16 cellular contexts compared by ENCODE assay signal in the genomic region with DNA sequence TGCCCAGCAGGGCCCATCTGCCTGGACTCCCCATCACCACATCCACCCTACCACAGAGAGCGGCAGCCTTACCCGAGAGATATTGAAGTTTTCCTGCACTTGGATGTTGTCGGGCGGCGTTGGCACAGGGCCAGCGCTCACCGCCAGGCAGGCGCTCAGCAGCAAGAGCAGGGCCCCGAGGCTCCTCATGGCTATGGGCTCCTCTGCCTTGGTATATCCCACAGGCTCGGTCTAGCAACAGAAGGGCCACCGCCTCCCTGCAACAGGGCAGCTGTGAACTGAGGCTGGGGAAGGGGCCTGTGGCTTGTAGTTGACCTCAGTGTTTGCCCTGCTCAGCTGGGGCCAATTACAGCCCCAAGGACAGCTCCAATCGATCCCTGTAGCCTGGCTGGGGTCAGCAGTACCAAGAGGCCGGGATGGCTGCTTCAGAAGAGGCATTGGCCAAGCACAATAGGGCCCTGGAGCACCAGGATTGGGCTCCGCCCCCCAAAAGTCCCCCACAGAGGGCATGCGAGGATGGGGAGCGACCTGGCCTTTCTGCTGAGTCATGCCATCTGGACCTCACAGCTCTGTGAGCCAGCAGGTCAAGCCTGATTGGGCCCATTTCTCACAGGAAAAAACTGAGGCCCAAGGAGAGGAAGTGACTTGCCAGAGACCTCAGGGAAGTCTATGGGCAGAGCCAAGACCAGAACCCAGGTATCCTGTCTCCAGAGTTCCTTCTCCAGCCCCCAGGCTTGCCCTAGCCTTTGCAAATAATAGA. TPM values are rescaled to one million over a fixed set of nuclear protein-coding genes. Genes with fewer than 3 reads are reported as not detected.
A peak's percentile ranks its signal among the peaks of the same experiment; 100 is the strongest.
DNase-seq lines count a peak whose midpoint lies in the region; ATAC-seq and TF ChIP-seq lines count a peak whose summit lies in the region.
"Had no signal": no experiment of that assay in that cellular context is flagged by ENCODE, and none has a peak within 500 bp of the region (broad histone marks: within the 10 kb centered on the region; RNA-seq: fewer than 3 reads in every experiment).

A gene (minus strand): TSS at position 280 of the 760 bp plus-strand sequence. CDS start 91 bp downstream, at position 189.

- no peak for ATAC-seq in HG03469 (IDR thresholded peaks at IDR 0.05; ENCODE audit: unreplicated experiment)
- no peak for ATAC-seq in GM19023 (IDR thresholded peaks at IDR 0.05; ENCODE audit: unreplicated experiment)
- ATAC-seq: activated CD4-positive, CD25-positive, alpha-beta regulatory T cell treated with anti-CD3 and anti-CD28 coated beads, Interleukin-2, amount 50 U/mL, for 24 hours; CD8-positive, alpha-beta T cell; HCT116 had no signal

- H3K9me3 ChIP-seq in prostate gland = no peaks in the 10 kb centered on the region
- H3K9me3 ChIP-seq: uterus had no signal

- no peaks in the 10 kb centered on the region for H3K36me3 ChIP-seq in prostate gland
- H3K36me3 ChIP-seq: uterus had no signal

- H3K4me3 ChIP-seq in fibroblast of mammary gland (ENCODE audit: control insufficient read depth, low read depth, low read length) (no peak within 1 kb of the TSS), prostate gland (no peak within 1 kb of the TSS)
- H3K4me3 ChIP-seq: uterus had no signal

- no peaks in the 10 kb centered on the region for H3K4me1 ChIP-seq in prostate gland (replicated peaks)
- H3K4me1 ChIP-seq: uterus had no signal

- H3K27me3 ChIP-seq in prostate gland (replicated peaks; ENCODE audit: insufficient read depth) = no peaks in the 10 kb centered on the region
- H3K27me3 ChIP-seq: uterus had no signal

- TF ChIP-seq CTCF in fibroblast of mammary gland (conservative IDR thresholded peaks at IDR 0.05; ENCODE audit: control insufficient read depth, insufficient read depth, low read depth, low read length) (no peak), prostate gland (IDR thresholded peaks at IDR 0.05) (no peak)

- intact Hi-C loops in prostate gland (cut with DNase I) = no loop called here

- WGBS in prostate gland = 55% methylated on average over 13 of the region's 16 CpGs

- TF ChIP-seq POLR2A in prostate gland (IDR thresholded peaks at IDR 0.05) = no peak

- DNase-seq in Daoy (ENCODE audit: low read depth) (peak; percentile 24), NCI-H1105 treated with DMSO at 0.1 percent for 48 hours (lab: John Stamatoyannopoulos, UW) (peak; percentile 16), fibroblast of mammary gland (ENCODE audit: low read depth) (peak; percentile 7), prostate gland (ENCODE audit: low spot score) (peak; percentile 32)
- DNase-seq in stimulated activated CD4-positive, alpha-beta T cell treated with anti-CD3 and anti-CD28 coated beads, Interleukin-4, amount 100 ng/mL, for 1 hour = no peak
- DNase-seq: activated CD8-positive, alpha-beta memory T cell treated with anti-CD3 and anti-CD28 coated beads, Interleukin-2, amount 50 U/mL, for 4 hours; CD8-positive, alpha-beta T cell; central memory CD4-positive, alpha-beta T cell; kidney glomerular epithelial cell; stimulated activated CD4-positive, alpha-beta T cell treated with anti-CD3 and anti-CD28 coated beads, Interleukin-2, amount 100 ng/mL, for 24 hours had no signal

- no peak within 1 kb of the TSS for H3K27ac ChIP-seq in prostate gland
- H3K27ac ChIP-seq: uterus had no signal

RNA-seq across cellular contexts. Expression of the gene that starts here (rescaled TPM):
- 0.91 TPM in 1 of 2 replicates, not detected in the other for total RNA-seq in Daoy (2014; rRNA removed; shearing (Covaris generic))
- total RNA-seq in prostate gland = 1 to 10 TPM in 1 of 2 donors, under 1 TPM in 1; 0.23 to 1.5 TPM
- total RNA-seq: CD8-positive, alpha-beta T cell; MCF 10A had no signal

Comparison
In these comparisons a context has a peak if more than half of its experiments do, and no peak if none do; other contexts are left out.
1. Peak in DNase-seq in Daoy; RNA of the gene not detected or under 1 TPM.